ENCODE assay signal across 1 cellular context in the genomic region with DNA sequence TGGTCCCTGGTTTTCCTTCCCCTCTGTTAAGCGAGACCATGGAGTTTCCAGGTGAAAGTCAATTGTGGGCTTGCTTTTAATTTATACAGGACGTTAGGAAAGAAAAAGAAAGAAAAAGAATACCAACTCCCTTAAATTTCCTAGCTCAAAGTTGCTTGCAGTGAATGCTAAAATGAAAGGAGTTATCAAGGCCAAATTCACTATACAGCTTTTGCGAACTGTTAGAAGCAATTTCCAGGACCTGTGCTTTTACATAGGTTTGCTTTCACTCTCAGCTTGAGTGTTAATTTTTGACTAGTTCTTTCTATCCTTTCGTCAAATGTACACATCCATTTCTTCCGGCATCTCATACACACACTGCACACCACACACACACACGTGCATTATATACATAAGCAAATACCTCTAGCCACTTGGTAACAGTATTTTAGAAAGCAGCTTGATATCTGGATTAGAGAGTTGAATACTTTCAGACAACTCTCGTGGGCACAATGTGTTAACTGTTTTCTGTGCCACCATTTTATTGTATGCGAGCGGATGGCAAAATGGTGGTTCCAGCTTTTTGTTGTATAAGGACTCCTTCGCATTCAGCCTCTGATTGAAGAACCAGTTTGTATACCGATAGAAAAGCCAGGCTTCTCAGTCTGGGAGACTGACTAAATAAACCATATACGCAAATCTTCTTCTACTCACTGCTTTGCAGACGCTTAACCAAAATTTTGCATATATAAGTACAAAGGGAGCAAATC.
TF ChIP-seq lines count a peak whose summit lies in the region.

No MANE protein-coding gene starts in this region.

TF ChIP-seq in GM23338, 12 proteins besides CTCF, POLR2A, EP300 and RAD21:
- TF ChIP-seq ZNF331 (CRISPR knock-in tag; IDR thresholded peaks at IDR 0.05; ENCODE audit: low read depth) (no peak), EZH2 (IDR thresholded peaks at IDR 0.05; ENCODE audit: low read depth, unreplicated experiment) (no peak), ZNF114 (CRISPR knock-in tag; IDR thresholded peaks at IDR 0.05) (no peak), CREB1 (CRISPR knock-in tag; IDR thresholded peaks at IDR 0.05; ENCODE audit: low read depth) (no peak), NANOG (IDR thresholded peaks at IDR 0.05; ENCODE audit: borderline replicate concordance) (no peak), STAT1 (IDR thresholded peaks at IDR 0.05; ENCODE audit: unreplicated experiment) (no peak)
- TF ChIP-seq, protein P1, sequence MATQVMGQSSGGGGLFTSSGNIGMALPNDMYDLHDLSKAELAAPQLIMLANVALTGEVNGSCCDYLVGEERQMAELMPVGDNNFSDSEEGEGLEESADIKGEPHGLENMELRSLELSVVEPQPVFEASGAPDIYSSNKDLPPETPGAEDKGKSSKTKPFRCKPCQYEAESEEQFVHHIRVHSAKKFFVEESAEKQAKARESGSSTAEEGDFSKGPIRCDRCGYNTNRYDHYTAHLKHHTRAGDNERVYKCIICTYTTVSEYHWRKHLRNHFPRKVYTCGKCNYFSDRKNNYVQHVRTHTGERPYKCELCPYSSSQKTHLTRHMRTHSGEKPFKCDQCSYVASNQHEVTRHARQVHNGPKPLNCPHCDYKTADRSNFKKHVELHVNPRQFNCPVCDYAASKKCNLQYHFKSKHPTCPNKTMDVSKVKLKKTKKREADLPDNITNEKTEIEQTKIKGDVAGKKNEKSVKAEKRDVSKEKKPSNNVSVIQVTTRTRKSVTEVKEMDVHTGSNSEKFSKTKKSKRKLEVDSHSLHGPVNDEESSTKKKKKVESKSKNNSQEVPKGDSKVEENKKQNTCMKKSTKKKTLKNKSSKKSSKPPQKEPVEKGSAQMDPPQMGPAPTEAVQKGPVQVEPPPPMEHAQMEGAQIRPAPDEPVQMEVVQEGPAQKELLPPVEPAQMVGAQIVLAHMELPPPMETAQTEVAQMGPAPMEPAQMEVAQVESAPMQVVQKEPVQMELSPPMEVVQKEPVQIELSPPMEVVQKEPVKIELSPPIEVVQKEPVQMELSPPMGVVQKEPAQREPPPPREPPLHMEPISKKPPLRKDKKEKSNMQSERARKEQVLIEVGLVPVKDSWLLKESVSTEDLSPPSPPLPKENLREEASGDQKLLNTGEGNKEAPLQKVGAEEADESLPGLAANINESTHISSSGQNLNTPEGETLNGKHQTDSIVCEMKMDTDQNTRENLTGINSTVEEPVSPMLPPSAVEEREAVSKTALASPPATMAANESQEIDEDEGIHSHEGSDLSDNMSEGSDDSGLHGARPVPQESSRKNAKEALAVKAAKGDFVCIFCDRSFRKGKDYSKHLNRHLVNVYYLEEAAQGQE (IDR thresholded peaks at IDR 0.05; ENCODE audit: unreplicated experiment): no peak
